Comparison of ENCODE assay signal across 6 cellular contexts in genomic region chr2:151661625-151662024, GRCh38.
"Had no signal": no experiment of that assay in that cellular context is flagged by ENCODE, and none has a peak within 500 bp of the region (broad histone marks: within the 10 kb centered on the region; RNA-seq: fewer than 3 reads in every experiment).

No MANE protein-coding gene starts in this region.

- H3K4me3 ChIP-seq: GM12878 had no signal

- FAIRE-seq: G401.6, GM12878, GM12891, GM18507 had no signal

- DNase-seq: GDM1, GF-D8 had no signal

- ATAC-seq: GM12878 had no signal
